Comparison of ENCODE assay signal across 7 cellular contexts in genomic region chr9:35771524-35771923, GRCh38. TPM values are rescaled to one million over a fixed set of nuclear protein-coding genes. Genes with fewer than 3 reads are reported as not detected.
DNase-seq lines count a peak whose midpoint lies in the region; ATAC-seq and TF ChIP-seq lines count a peak whose summit lies in the region.
"Had no signal": no experiment of that assay in that cellular context is flagged by ENCODE, and none has a peak within 500 bp of the region (broad histone marks: within the 10 kb centered on the region; RNA-seq: fewer than 3 reads in every experiment).

No MANE protein-coding gene starts in this region.

- H3K27ac Mint-ChIP-seq in immature natural killer cell, result no peak overlapping the region
- H3K27ac Mint-ChIP-seq: endodermal cell had no signal

- no peak overlapping the region for H3K4me3 ChIP-seq in GM23248
- no peak overlapping the region for H3K4me3 ChIP-seq in RWPE2 (ENCODE audit: severe bottlenecking)
- H3K4me3 ChIP-seq in right lobe of liver, result no peak overlapping the region

- no peak for TF ChIP-seq POLR2A in right lobe of liver (IDR thresholded peaks at IDR 0.05)

- H3K9ac ChIP-seq in GM23248, result no peak overlapping the region

- H3K36me3 Mint-ChIP-seq in immature natural killer cell, result no peaks in the 10 kb centered on the region

- no peaks in the 10 kb centered on the region for H3K4me1 Mint-ChIP-seq in immature natural killer cell

- no peaks in the 10 kb centered on the region for H3K9me3 Mint-ChIP-seq in immature natural killer cell
- H3K9me3 Mint-ChIP-seq: endodermal cell had no signal

- no peak for TF ChIP-seq CTCF in RWPE2 (IDR thresholded peaks at IDR 0.05; ENCODE audit: poor library complexity, severe bottlenecking)
- TF ChIP-seq CTCF in right lobe of liver (IDR thresholded peaks at IDR 0.05), result no peak

- peak; percentile 34 for DNase-seq in GM23248
- DNase-seq in RWPE2 (ENCODE audit: low spot score), result no peak
- DNase-seq in right lobe of liver, result no peak
- DNase-seq in immature natural killer cell, result no peak
- DNase-seq in NCI-H187 treated with DMSO at 0.1 percent for 48 hours (lab: John Stamatoyannopoulos, UW), result no peak
- DNase-seq: endodermal cell had no signal

- H3K27ac ChIP-seq in GM23248 (no peak overlapping the region), RWPE2 (ENCODE audit: poor library complexity, severe bottlenecking) (peak overlapping the region; percentile 58), right lobe of liver (peak overlapping the region in 2 of 3 donors; percentile 4 to 18)

- intact Hi-C loops in right lobe of liver (cut with DNase I), result no loop called here

- no peaks in the 10 kb centered on the region for H4K20me1 ChIP-seq in GM23248 (ENCODE audit: insufficient read depth)

- no peaks in the 10 kb centered on the region for H3K9me3 ChIP-seq in GM23248 (ENCODE audit: low read depth)
- H3K9me3 ChIP-seq in RWPE2 (ENCODE audit: severe bottlenecking), result no peaks in the 10 kb centered on the region
- no peaks in the 10 kb centered on the region for H3K9me3 ChIP-seq in right lobe of liver

- in situ Hi-C loops in GM23248 (cut with MboI), result no loop called here

- ATAC-seq in RWPE2 (ENCODE audit: low read depth) (peak; percentile 47; the same call in 2 of the 3 replicates), right lobe of liver (peak; percentile 27 to 64 (median 49)), GM18867 (IDR thresholded peaks at IDR 0.05; ENCODE audit: unreplicated experiment) (no peak)

- H3K27me3 ChIP-seq in GM23248 (replicated peaks; ENCODE audit: insufficient read depth) (peaks cover 5% of the 10 kb centered on the region), RWPE2 (ENCODE audit: insufficient read depth, poor library complexity, severe bottlenecking) (no peaks in the 10 kb centered on the region), right lobe of liver (no peaks in the 10 kb centered on the region)

- WGBS in GM23248 (ENCODE audit: low coverage in 1 of 2, low lambda C conversion rate in 2 of 2, missing lambda C conversion rate in 2 of 2), 2 experiments, result 20 to 27% methylated on average over 1 of the region's 1 CpG
- WGBS in right lobe of liver (ENCODE audit: insufficient coverage, low coverage, low lambda C conversion rate, missing lambda C conversion rate), result 29% methylated on average over 1 of the region's 1 CpG

- H3K9me2 ChIP-seq in GM23248 (ENCODE audit: insufficient read depth), result no peaks in the 10 kb centered on the region

- H3K27me3 Mint-ChIP-seq in immature natural killer cell (ENCODE audit: low read depth in 3 of 3), result peaks cover 0 to 2% (median 0%) of the 10 kb centered on the region in 3 donors

- H3F3A ChIP-seq in GM23248 (ENCODE audit: insufficient read depth), result peaks cover 7% of the 10 kb centered on the region; the same call in 1 of the 2 replicates

- H3K4me2 ChIP-seq in GM23248 (ENCODE audit: unreplicated experiment), result no peak overlapping the region

- no peak overlapping the region for H3K4me3 Mint-ChIP-seq in immature natural killer cell
- H3K4me3 Mint-ChIP-seq: endodermal cell had no signal

- no peak overlapping the region for H2AFZ ChIP-seq in GM23248

- H3K36me3 ChIP-seq in GM23248 (ENCODE audit: low read depth) (no peaks in the 10 kb centered on the region), RWPE2 (ENCODE audit: low read depth) (no peaks in the 10 kb centered on the region), right lobe of liver (no peaks in the 10 kb centered on the region)

- peaks cover 7% of the 10 kb centered on the region for H3K4me1 ChIP-seq in GM23248 (ENCODE audit: insufficient read depth)
- H3K4me1 ChIP-seq in RWPE2 (ENCODE audit: insufficient read depth, poor library complexity, severe bottlenecking), result peaks cover 16% of the 10 kb centered on the region
- H3K4me1 ChIP-seq in right lobe of liver, result peaks cover 0 to 29% (median 12%) of the 10 kb centered on the region in 4 donors

- no peaks in the 10 kb centered on the region for H3K79me2 ChIP-seq in GM23248 (ENCODE audit: insufficient read depth)

RNA-seq across cellular contexts. Expression of gene MSMP, which starts 17.4 kb away (rescaled TPM):
- not detected in 2 replicates for total RNA-seq in GM23248 (2014; rRNA removed; shearing (Covaris generic))
- polyA plus RNA-seq in GM23248 (2016; fragmentation: Nextera tagmentation; extraction: Ambion mirVana) (not detected in 2 replicates), immature natural killer cell (1 to 10 TPM in 1 of 3 donors, not detected in 2; 1.3 TPM)
- total RNA-seq in right lobe of liver, result not detected

RNA-seq across cellular contexts. Expression of gene NPR2, which starts 19.9 kb away (rescaled TPM):
- 26.7 and 26.9 TPM in 2 replicates for total RNA-seq in GM23248 (2014; rRNA removed; shearing (Covaris generic))
- polyA plus RNA-seq in GM23248 (2016; fragmentation: Nextera tagmentation; extraction: Ambion mirVana) (9.7 and 11.8 TPM in 2 replicates), immature natural killer cell (under 1 TPM in 1 of 3 donors, not detected in 2; 0.46 TPM)
- total RNA-seq in right lobe of liver, result 10 to 100 TPM in 5 of 6 experiments, 1 to 10 TPM in 1; 2.8 to 34.5 (median 13.1) TPM

RNA-seq across cellular contexts. Expression of gene RGP1, which starts 22.4 kb away (rescaled TPM):
- 19.1 and 20.0 TPM in 2 replicates for total RNA-seq in GM23248 (2014; rRNA removed; shearing (Covaris generic))
- 4.7 and 4.8 TPM in 2 replicates for polyA plus RNA-seq in GM23248 (2016; fragmentation: Nextera tagmentation; extraction: Ambion mirVana)
- total RNA-seq in right lobe of liver, result 10 to 100 TPM in 5 of 6 experiments, 1 to 10 TPM in 1; 9.5 to 13.0 (median 11.4) TPM
- polyA plus RNA-seq in immature natural killer cell, result 10 to 100 TPM in 1 of 3 donors, 1 to 10 TPM in 2; 5.4 to 10.6 (median 8.2) TPM

RNA-seq across cellular contexts. Expression of gene GBA2, which starts 22.5 kb away (rescaled TPM):
- total RNA-seq in GM23248 (2014; rRNA removed; shearing (Covaris generic)), result 20.3 and 30.0 TPM in 2 replicates
- polyA plus RNA-seq in GM23248 (2016; fragmentation: Nextera tagmentation; extraction: Ambion mirVana) (24.0 and 27.6 TPM in 2 replicates), immature natural killer cell (10 to 100 TPM; 20.3 to 43.3 (median 37.4) TPM)
- 10 to 100 TPM; 29.5 to 53.7 (median 35.2) TPM for total RNA-seq in right lobe of liver

RNA-seq across cellular contexts. Expression of gene CREB3, which starts 39.1 kb away (rescaled TPM):
- 101 and 111 TPM in 2 replicates for total RNA-seq in GM23248 (2014; rRNA removed; shearing (Covaris generic))
- polyA plus RNA-seq in GM23248 (2016; fragmentation: Nextera tagmentation; extraction: Ambion mirVana), result 113 and 114 TPM in 2 replicates
- 10 to 100 TPM; 12.1 to 35.2 (median 17.8) TPM for total RNA-seq in right lobe of liver
- 10 to 100 TPM; 47.8 to 59.3 (median 50.0) TPM for polyA plus RNA-seq in immature natural killer cell
